In genomic region chr1:110170726-110171125, GRCh38 we compare ENCODE assay signal across 18 cellular contexts. TPM values are rescaled to one million over a fixed set of nuclear protein-coding genes. Genes with fewer than 3 reads are reported as not detected.
DNase-seq lines count a peak whose midpoint lies in the region; ATAC-seq and TF ChIP-seq lines count a peak whose summit lies in the region.
"Had no signal": no experiment of that assay in that cellular context is flagged by ENCODE, and none has a peak within 500 bp of the region (broad histone marks: within the 10 kb centered on the region; RNA-seq: fewer than 3 reads in every experiment).

No MANE protein-coding gene starts in this region.

- no peak for TF ChIP-seq POLR2A in sigmoid colon (IDR thresholded peaks at IDR 0.05)
- no peak for TF ChIP-seq POLR2A in body of pancreas (IDR thresholded peaks at IDR 0.05)

- DNase-seq in DMS 273 (lab: John Stamatoyannopoulos, UW; ENCODE audit: unreplicated experiment) (peak; percentile 77), DMS 273 treated with DMSO at 0.1 percent for 48 hours (lab: John Stamatoyannopoulos, UW) (no peak), endodermal cell (no peak), smooth muscle cell (lab: John Stamatoyannopoulos, UW; ENCODE audit: unreplicated experiment) (no peak), sigmoid colon (no peak), body of pancreas (no peak), NCI-H2196 (lab: John Stamatoyannopoulos, UW; ENCODE audit: unreplicated experiment) (no peak)
- DNase-seq: CD4-positive, alpha-beta T cell; GM23248; NCI-H1436; NCI-H345; SW 1271 had no signal

- TF ChIP-seq CTCF in VCaP (conservative IDR thresholded peaks at IDR 0.05): no peak
- no peak for TF ChIP-seq CTCF in endodermal cell (conservative IDR thresholded peaks at IDR 0.05)
- TF ChIP-seq CTCF in smooth muscle cell (IDR thresholded peaks at IDR 0.05; ENCODE audit: borderline replicate concordance, insufficient read depth, poor library complexity, severe bottlenecking): no peak
- no peak for TF ChIP-seq CTCF in sigmoid colon (IDR thresholded peaks at IDR 0.05)
- no peak for TF ChIP-seq CTCF in body of pancreas (IDR thresholded peaks at IDR 0.05)

- H3K9ac ChIP-seq in endodermal cell (ENCODE audit: extremely low read depth, low read length, poor library complexity, severe bottlenecking): no peak overlapping the region
- H3K9ac ChIP-seq in smooth muscle cell (ENCODE audit: low read depth): no peak overlapping the region
- H3K9ac ChIP-seq: GM23248 had no signal

- no peak for ATAC-seq in body of pancreas
- ATAC-seq: Panc1 had no signal

- H3K36me3 Mint-ChIP-seq in endodermal cell (ENCODE audit: low read depth): no peaks in the 10 kb centered on the region

- H2AFZ ChIP-seq in smooth muscle cell (ENCODE audit: low read depth): no peak overlapping the region
- H2AFZ ChIP-seq: GM23248 had no signal

- no peaks in the 10 kb centered on the region for H3K9me3 Mint-ChIP-seq in endodermal cell
- H3K9me3 Mint-ChIP-seq: CD4-positive, alpha-beta T cell had no signal

- no peaks in the 10 kb centered on the region for H3K9me3 ChIP-seq in endodermal cell (ENCODE audit: control insufficient read depth, low read length)
- no peaks in the 10 kb centered on the region for H3K9me3 ChIP-seq in smooth muscle cell (replicated peaks; ENCODE audit: low read depth)
- H3K9me3 ChIP-seq in sigmoid colon: no peaks in the 10 kb centered on the region
- no peaks in the 10 kb centered on the region for H3K9me3 ChIP-seq in body of pancreas
- H3K9me3 ChIP-seq: BE2C had no signal

- no peak overlapping the region for H3K4me3 ChIP-seq in endodermal cell (ENCODE audit: low read length)
- no peak overlapping the region for H3K4me3 ChIP-seq in smooth muscle cell
- no peak overlapping the region for H3K4me3 ChIP-seq in sigmoid colon
- no peak overlapping the region for H3K4me3 ChIP-seq in body of pancreas
- H3K4me3 ChIP-seq: GM23248 had no signal

- H4K20me1 ChIP-seq in smooth muscle cell (ENCODE audit: low read depth): no peaks in the 10 kb centered on the region

- H3F3A ChIP-seq in smooth muscle cell (ENCODE audit: low read depth): peaks cover 6% of the 10 kb centered on the region

- H3K4me1 Mint-ChIP-seq in endodermal cell: peaks cover 3% of the 10 kb centered on the region

- peaks cover under 1% of the 10 kb centered on the region for H3K27me3 Mint-ChIP-seq in endodermal cell (ENCODE audit: insufficient read depth)

- H3K4me2 ChIP-seq in smooth muscle cell: no peak overlapping the region

- H3K4me1 ChIP-seq in endodermal cell (ENCODE audit: control insufficient read depth, insufficient read depth, low read length): peaks cover 3% of the 10 kb centered on the region
- H3K4me1 ChIP-seq in smooth muscle cell (ENCODE audit: low read depth): peaks cover 16% of the 10 kb centered on the region
- no peaks in the 10 kb centered on the region for H3K4me1 ChIP-seq in sigmoid colon
- H3K4me1 ChIP-seq in body of pancreas: no peaks in the 10 kb centered on the region

- H3K27ac ChIP-seq in VCaP (peak overlapping the region; percentile 85), endodermal cell (ENCODE audit: low read depth, low read length) (peak overlapping the region; percentile 6), smooth muscle cell (ENCODE audit: low read depth) (peak overlapping the region; percentile 62), sigmoid colon (no peak overlapping the region), body of pancreas (no peak overlapping the region)
- H3K27ac ChIP-seq: 22Rv1, GM23248 had no signal

- no peak for TF ChIP-seq EP300 in sigmoid colon (IDR thresholded peaks at IDR 0.05)

- 88 to 95% methylated on average over 3 to 7 of the region's 7 CpGs for WGBS in endodermal cell (ENCODE audit: insufficient coverage in 1 of 2, insufficient read length in 1 of 2), 2 experiments
- WGBS in smooth muscle cell (ENCODE audit: low lambda C conversion rate): 75% methylated on average over 7 of the region's 7 CpGs
- WGBS in sigmoid colon, 2 donors: 67 to 72% methylated on average over 7 of the region's 7 CpGs
- 43 to 70% methylated on average over 1 to 7 of the region's 7 CpGs for whole genome bisulfite sequencing in body of pancreas, 2 donors

- H3K36me3 ChIP-seq in endodermal cell (ENCODE audit: control insufficient read depth, insufficient read depth, low read length) (no peaks in the 10 kb centered on the region), smooth muscle cell (ENCODE audit: low read depth) (no peaks in the 10 kb centered on the region), sigmoid colon (no peaks in the 10 kb centered on the region), body of pancreas (replicated peaks in 1 of 2; ENCODE audit: insufficient read depth in 1 of 2, low read depth in 2 of 2) (no peaks in the 10 kb centered on the region)
- H3K36me3 ChIP-seq: BE2C had no signal

- intact Hi-C loops in sigmoid colon (cut with DNase I): no loop called here
- intact Hi-C loops in body of pancreas (cut with DNase I): no loop called here

- no peaks in the 10 kb centered on the region for H3K79me2 ChIP-seq in smooth muscle cell (ENCODE audit: low read depth)

- H3K27ac Mint-ChIP-seq in endodermal cell: no peak overlapping the region
- H3K27ac Mint-ChIP-seq: CD4-positive, alpha-beta T cell had no signal

- H3K27me3 ChIP-seq in endodermal cell (ENCODE audit: control insufficient read depth, insufficient read depth, low read length, poor library complexity, severe bottlenecking): no peaks in the 10 kb centered on the region
- no peaks in the 10 kb centered on the region for H3K27me3 ChIP-seq in smooth muscle cell (ENCODE audit: low read depth)
- peaks cover 0 to 12% (median 0%) of the 10 kb centered on the region in 3 donors for H3K27me3 ChIP-seq in sigmoid colon
- H3K27me3 ChIP-seq in body of pancreas: no peaks in the 10 kb centered on the region
- H3K27me3 ChIP-seq: BE2C had no signal

- no peak overlapping the region for H3K4me3 Mint-ChIP-seq in endodermal cell
- H3K4me3 Mint-ChIP-seq: CD4-positive, alpha-beta T cell had no signal

RNA-seq across cellular contexts. Expression of gene SLC6A17, which starts 20.4 kb away (rescaled TPM):
- under 1 TPM in 1 of 2 donors, not detected in 1; 0.07 TPM for total RNA-seq in endodermal cell
- 0.32 TPM for polyA plus RNA-seq in endodermal cell (2013, experiment 1 of 2)
- polyA plus RNA-seq in endodermal cell (2013, experiment 2 of 2): 0.21 TPM
- total RNA-seq in smooth muscle cell: 4.0 and 5.6 TPM in 2 replicates
- 3.2 and 4.2 TPM in 2 replicates for polyA plus RNA-seq in smooth muscle cell
- under 1 TPM in 3 of 4 donors, not detected in 1; 0.36 to 0.83 (median 0.41) TPM for total RNA-seq in sigmoid colon
- polyA plus RNA-seq in sigmoid colon: under 1 TPM in 2 of 3 donors, not detected in 1; under 0.01 to 0.20 TPM
- under 1 TPM; 0.52 to 0.99 TPM for total RNA-seq in body of pancreas
- total RNA-seq: CD4-positive, alpha-beta T cell had no signal

RNA-seq across cellular contexts. Expression of gene KCNC4, which starts 39.4 kb away (rescaled TPM):
- total RNA-seq in endodermal cell (10 to 100 TPM in 1 of 2 donors, 1 to 10 TPM in 1; 7.6 to 10.2 TPM), smooth muscle cell (2.0 and 4.6 TPM in 2 replicates), sigmoid colon (1 to 10 TPM; 1.8 to 6.4 (median 3.2) TPM), body of pancreas (10 to 100 TPM in 1 of 2 donors, 1 to 10 TPM in 1; 8.6 to 12.7 TPM)
- 5.3 TPM for polyA plus RNA-seq in endodermal cell (2013, experiment 1 of 2)
- polyA plus RNA-seq in endodermal cell (2013, experiment 2 of 2): 4.8 TPM
- polyA plus RNA-seq in smooth muscle cell (5.3 and 6.0 TPM in 2 replicates), sigmoid colon (1 to 10 TPM in 1 of 3 donors, under 1 TPM in 2; 0.60 to 3.6 (median 0.69) TPM)

RNA-seq across cellular contexts. Expression of gene UBL4B, which starts 58.5 kb away (rescaled TPM):
- total RNA-seq in endodermal cell: not detected
- polyA plus RNA-seq in endodermal cell (2013, experiment 1 of 2): not detected
- not detected for polyA plus RNA-seq in endodermal cell (2013, experiment 2 of 2)
- total RNA-seq in smooth muscle cell: not detected in 2 replicates
- not detected in 2 replicates for polyA plus RNA-seq in smooth muscle cell
- total RNA-seq in sigmoid colon: under 1 TPM in 1 of 4 donors, not detected in 3; 0.33 TPM
- under 1 TPM in 1 of 3 donors, not detected in 2; 0.06 TPM for polyA plus RNA-seq in sigmoid colon
- not detected for total RNA-seq in body of pancreas
- total RNA-seq: CD4-positive, alpha-beta T cell; GM23248; SK-MEL-5 had no signal
- polyA plus RNA-seq: AG04450, GM23248 had no signal

Comparison
In these comparisons a context has a peak if more than half of its experiments do, and no peak if none do; other contexts are left out.
1. H3K27ac ChIP-seq: peak in VCaP (single experiment), endodermal cell (single experiment) and smooth muscle cell (single experiment); none in sigmoid colon (0 of 4) and body of pancreas (0 of 4).